In the genomic region with DNA sequence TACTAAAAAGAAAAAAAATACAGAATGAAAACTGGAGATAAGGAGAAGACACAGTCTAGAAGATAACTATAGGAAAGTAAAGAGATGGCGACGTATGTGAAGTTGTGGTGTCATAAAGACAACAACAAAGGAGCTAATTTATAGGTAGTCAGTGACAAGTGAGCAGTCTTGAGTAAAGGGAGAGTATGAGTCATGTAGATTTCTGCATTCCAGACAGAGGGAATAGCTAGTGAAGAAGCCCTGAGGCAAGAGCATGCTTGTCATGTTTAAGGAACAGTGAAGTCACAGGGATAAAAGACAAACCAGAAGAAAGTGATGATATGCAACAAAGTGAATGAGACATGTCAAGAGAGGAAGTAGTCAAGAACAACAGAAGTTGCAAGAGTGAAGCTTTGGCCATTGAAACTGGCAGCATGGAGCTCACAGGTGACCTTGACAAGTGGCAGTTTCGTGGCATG, we compare ENCODE assay signal across 11 cellular contexts. TPM values are rescaled to one million over a fixed set of nuclear protein-coding genes. Genes with fewer than 3 reads are reported as not detected.
DNase-seq lines count a peak whose midpoint lies in the region; ATAC-seq and TF ChIP-seq lines count a peak whose summit lies in the region.
"Had no signal": no experiment of that assay in that cellular context is flagged by ENCODE, and none has a peak within 500 bp of the region (broad histone marks: within the 10 kb centered on the region; RNA-seq: fewer than 3 reads in every experiment).

No MANE protein-coding gene starts in this region.

- peak; percentile 45 for DNase-seq in 8988T
- DNase-seq in HL-60 (ENCODE audit: low read depth in 1 of 2, low spot score in 1 of 2), result peak in 1 of 2 experiments; percentile 51
- DNase-seq in SW480 (ENCODE audit: low spot score), result peak; percentile 74
- peak; percentile 81 for DNase-seq in fibroblast of villous mesenchyme (ENCODE audit: low read depth)
- no peak for DNase-seq in heart left ventricle
- no peak for DNase-seq in NCI-H1436 treated with DMSO at 0.1 percent for 48 hours (lab: John Stamatoyannopoulos, UW)
- no peak for DNase-seq in GDM1 (lab: John Stamatoyannopoulos, UW)
- DNase-seq: NCI-H774 had no signal

- H3K4me3 ChIP-seq in HL-60 (replicated peaks; ENCODE audit: insufficient read depth, low read length) (no peak overlapping the region), fibroblast of villous mesenchyme (ENCODE audit: low read depth, low read length) (no peak overlapping the region), heart left ventricle (no peak overlapping the region)
- H3K4me3 ChIP-seq: cardiac muscle cell had no signal

- peaks cover 0 to 38% (median 17%) of the 10 kb centered on the region in 12 donors for H3K4me1 ChIP-seq in heart left ventricle

- 67 to 85% (median 81%) methylated on average over 3 of the region's 3 CpGs for WGBS in heart left ventricle, 4 donors

- TF ChIP-seq POLR2A in heart left ventricle (IDR thresholded peaks at IDR 0.05), result no peak

- TF ChIP-seq CTCF in HL-60 (IDR thresholded peaks at IDR 0.05; ENCODE audit: insufficient read depth, low read length) (no peak), fibroblast of villous mesenchyme (IDR thresholded peaks at IDR 0.05; ENCODE audit: insufficient read depth, low read depth, low read length) (no peak), heart left ventricle (IDR thresholded peaks at IDR 0.05) (no peak)

- ATAC-seq in heart left ventricle, result no peak
- no peak for ATAC-seq in HG02763 (IDR thresholded peaks at IDR 0.05; ENCODE audit: unreplicated experiment)

- H3K9me3 ChIP-seq in heart left ventricle, result peaks cover 0 to 12% (median 0%) of the 10 kb centered on the region in 12 donors

- H3K27ac ChIP-seq in HL-60 (replicated peaks) (peak overlapping the region; percentile 40), heart left ventricle (peak overlapping the region in 1 of 12 donors; percentile 51)
- H3K27ac ChIP-seq: cardiac muscle cell had no signal

- H3K36me3 ChIP-seq in heart left ventricle, result no peaks in the 10 kb centered on the region
- H3K36me3 ChIP-seq: cardiac muscle cell had no signal

- no peaks in the 10 kb centered on the region for H3K27me3 ChIP-seq in HL-60 (ENCODE audit: insufficient read depth, poor library complexity, severe bottlenecking)
- H3K27me3 ChIP-seq in heart left ventricle, result no peaks in the 10 kb centered on the region
- H3K27me3 ChIP-seq: cardiac muscle cell had no signal

- intact Hi-C loops in heart left ventricle (cut with DNase I), result loop anchor here in 5 of 10 donors (10.0 kb wide), 3 partner anchors 70 to 400 kb away; a partner anchor contains a TSS

RNA-seq across cellular contexts. Expression of a gene that starts 2.3 kb away (rescaled TPM):
- total RNA-seq in fibroblast of villous mesenchyme (28.7 and 44.9 TPM in 2 replicates), heart left ventricle (10 to 100 TPM; 21.0 to 30.8 (median 22.3) TPM)
- 10 to 100 TPM in 1 of 2 donors, 1 to 10 TPM in 1; 5.7 to 28.8 TPM for polyA plus RNA-seq in heart left ventricle

RNA-seq across cellular contexts. Expression of a gene that starts 28.7 kb away (rescaled TPM):
- under 0.01 TPM in 2 replicates for total RNA-seq in fibroblast of villous mesenchyme
- 1 to 10 TPM in 5 of 9 donors, under 1 TPM in 4; 0.29 to 4.4 (median 1.2) TPM for total RNA-seq in heart left ventricle
- polyA plus RNA-seq in heart left ventricle, result 1 to 10 TPM in 1 of 2 donors, under 1 TPM in 1; 0.28 to 1.3 TPM
- total RNA-seq: pulmonary artery endothelial cell had no signal

Comparison
In these comparisons a context has a peak if more than half of its experiments do, and no peak if none do; other contexts are left out.
1. DNase-seq: peak in 8988T (single experiment), SW480 (single experiment) and fibroblast of villous mesenchyme (single experiment); none in heart left ventricle (0 of 5), NCI-H1436 treated with DMSO at 0.1 percent for 48 hours (single experiment) and GDM1 (single experiment).